In genomic region chr1:109808703-109809102, GRCh38 we compare ENCODE assay signal across 13 cellular contexts. TPM values are rescaled to one million over a fixed set of nuclear protein-coding genes. Genes with fewer than 3 reads are reported as not detected.
"Had no signal": no experiment of that assay in that cellular context is flagged by ENCODE, and none has a peak within 500 bp of the region (broad histone marks: within the 10 kb centered on the region; RNA-seq: fewer than 3 reads in every experiment).

No MANE protein-coding gene starts in this region.

- H3K4me2 ChIP-seq: smooth muscle cell had no signal

- H3K9me3 Mint-ChIP-seq: activated CD8-positive, alpha-beta T cell treated with anti-CD3 and anti-CD28 coated beads for 36 hours; activated naive CD4-positive, alpha-beta T cell treated with anti-CD3 and anti-CD28 coated beads, Interleukin-2, amount 10 ng/mL, durations not matched to agents 7 days and 5 days; naive B cell had no signal

- DNase-seq: activated CD4-positive, alpha-beta T cell treated with anti-CD3 and anti-CD28 coated beads for 36 hours; activated CD8-positive, alpha-beta memory T cell treated with anti-CD3 and anti-CD28 coated beads, Interleukin-2, amount 50 U/mL, for 4 hours; activated CD8-positive, alpha-beta T cell treated with anti-CD3 and anti-CD28 coated beads for 36 hours; activated naive CD4-positive, alpha-beta T cell treated with anti-CD3 and anti-CD28 coated beads, Interleukin-2, amount 10 ng/mL, durations not matched to agents 7 days and 5 days; amniotic stem cell; brain microvascular endothelial cell; dermis blood vessel endothelial cell; erythroblast; midbrain; naive B cell had no signal

- H3K36me3 ChIP-seq: brain microvascular endothelial cell, tibial nerve had no signal

- H3K36me3 Mint-ChIP-seq: activated naive CD4-positive, alpha-beta T cell treated with anti-CD3 and anti-CD28 coated beads, Interleukin-2, amount 10 ng/mL, durations not matched to agents 7 days and 5 days; naive B cell had no signal

- H3K9me3 ChIP-seq: tibial nerve had no signal

- H3K27me3 Mint-ChIP-seq: activated CD4-positive, alpha-beta T cell treated with anti-CD3 and anti-CD28 coated beads for 36 hours; activated CD8-positive, alpha-beta T cell treated with anti-CD3 and anti-CD28 coated beads for 36 hours had no signal

- H3K27ac ChIP-seq: brain microvascular endothelial cell, tibial nerve had no signal

- H3K27ac Mint-ChIP-seq: activated CD4-positive, alpha-beta T cell treated with anti-CD3 and anti-CD28 coated beads for 36 hours; activated naive CD4-positive, alpha-beta T cell treated with anti-CD3 and anti-CD28 coated beads, Interleukin-2, amount 10 ng/mL, durations not matched to agents 7 days and 5 days; naive B cell had no signal

- H3K27me3 ChIP-seq: brain microvascular endothelial cell, tibial nerve had no signal

- H3K4me3 ChIP-seq: smooth muscle cell, tibial nerve had no signal

- H3K4me3 Mint-ChIP-seq: activated CD4-positive, alpha-beta T cell treated with anti-CD3 and anti-CD28 coated beads for 36 hours; activated CD8-positive, alpha-beta T cell treated with anti-CD3 and anti-CD28 coated beads for 36 hours; activated naive CD4-positive, alpha-beta T cell treated with anti-CD3 and anti-CD28 coated beads, Interleukin-2, amount 10 ng/mL, durations not matched to agents 7 days and 5 days had no signal

RNA-seq across cellular contexts. Expression of gene EPS8L3, which starts 45.0 kb away (rescaled TPM):
- total RNA-seq: activated CD4-positive, alpha-beta T cell treated with anti-CD3 and anti-CD28 coated beads for 36 hours; activated CD8-positive, alpha-beta T cell treated with anti-CD3 and anti-CD28 coated beads for 36 hours; dermis blood vessel endothelial cell; smooth muscle cell; subcutaneous adipose tissue; tibial nerve had no signal
- polyA plus RNA-seq: smooth muscle cell had no signal
